Comparison of ENCODE assay signal across 12 cellular contexts in the genomic region with DNA sequence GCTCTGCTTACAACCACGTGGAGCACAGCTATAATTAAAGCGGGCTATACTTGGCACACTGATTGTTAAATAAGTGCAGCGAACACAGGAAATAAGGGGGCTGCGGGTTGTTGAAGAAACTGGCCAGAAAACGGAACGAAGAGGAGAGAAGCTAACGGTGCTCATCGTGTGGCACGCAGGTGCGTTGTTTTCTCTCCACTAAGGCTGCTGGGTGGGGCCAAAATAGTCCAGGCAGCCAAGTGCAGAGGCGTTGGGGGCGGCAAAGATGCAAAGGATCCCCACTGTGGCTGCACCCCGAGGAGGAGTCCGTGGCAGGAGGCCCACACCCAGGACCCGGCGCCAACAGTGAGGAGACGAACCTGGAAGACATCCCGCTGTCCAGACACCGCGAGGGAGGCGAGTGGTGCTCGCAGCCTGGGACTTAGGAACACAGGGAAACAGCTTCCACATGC. TPM values are rescaled to one million over a fixed set of nuclear protein-coding genes. Genes with fewer than 3 reads are reported as not detected.
DNase-seq lines count a peak whose midpoint lies in the region; ATAC-seq lines count a peak whose summit lies in the region.
"Had no signal": no experiment of that assay in that cellular context is flagged by ENCODE, and none has a peak within 500 bp of the region (broad histone marks: within the 10 kb centered on the region; RNA-seq: fewer than 3 reads in every experiment).

No MANE protein-coding gene starts in this region.

- peaks cover 0 to 5% (median 0%) of the 10 kb centered on the region in 7 donors for H3K4me1 Mint-ChIP-seq in naive thymus-derived CD4-positive, alpha-beta T cell
- no peaks in the 10 kb centered on the region for H3K4me1 Mint-ChIP-seq in activated T-helper 2 cell treated with anti-CD3 and anti-CD28 coated beads, Interferon-gamma antibody, Interleukin-2, Interleukin-4, amounts not matched to agents 10 μg/mL and 5 μg/mL and 100 μg/mL, durations not matched to agents 14 hours and 24 hours and 36 hours (ENCODE audit: low read depth)

- no peaks in the 10 kb centered on the region for H3K9me3 Mint-ChIP-seq in naive thymus-derived CD4-positive, alpha-beta T cell
- H3K9me3 Mint-ChIP-seq in activated T-helper 2 cell treated with anti-CD3 and anti-CD28 coated beads, Interferon-gamma antibody, Interleukin-2, Interleukin-4, amounts not matched to agents 10 μg/mL and 5 μg/mL and 100 μg/mL, durations not matched to agents 14 hours and 24 hours and 36 hours = no peaks in the 10 kb centered on the region

- peak overlapping the region in 8 of 10 donors; percentile 37 to 73 (median 54) for H3K4me3 Mint-ChIP-seq in naive thymus-derived CD4-positive, alpha-beta T cell
- H3K4me3 Mint-ChIP-seq in activated T-helper 2 cell treated with anti-CD3 and anti-CD28 coated beads, Interferon-gamma antibody, Interleukin-2, Interleukin-4, amounts not matched to agents 10 μg/mL and 5 μg/mL and 100 μg/mL, durations not matched to agents 14 hours and 24 hours and 36 hours (ENCODE audit: low read depth) = no peak overlapping the region

- H3K9me3 ChIP-seq in naive thymus-derived CD4-positive, alpha-beta T cell (ENCODE audit: control insufficient read depth in 2 of 3, low read length in 3 of 3) = no peaks in the 10 kb centered on the region
- H3K9me3 ChIP-seq: thyroid gland had no signal

- intact Hi-C loops in naive thymus-derived CD4-positive, alpha-beta T cell (cut with micrococcal nuclease) = no loop called here
- intact Hi-C loops in activated T-helper 2 cell treated with anti-CD3 and anti-CD28 coated beads, Interferon-gamma antibody, Interleukin-2, Interleukin-4, amounts not matched to agents 10 μg/mL and 5 μg/mL and 100 μg/mL, durations not matched to agents 14 hours and 24 hours and 36 hours (cut with micrococcal nuclease) = no loop called here

- POLR2A ChIA-PET in naive thymus-derived CD4-positive, alpha-beta T cell (lab: Charles Lee) = interaction anchor here (0.6 kb wide), 1 partner anchor 466 kb away, joined by 3 read pairs; no protein-coding TSS in a partner anchor

- H3K27me3 ChIP-seq in naive thymus-derived CD4-positive, alpha-beta T cell (ENCODE audit: control insufficient read depth in 2 of 2, insufficient read depth in 2 of 2, low read length in 2 of 2) = no peaks in the 10 kb centered on the region
- H3K27me3 ChIP-seq: thyroid gland had no signal

- no peak overlapping the region for H3K27ac Mint-ChIP-seq in naive thymus-derived CD4-positive, alpha-beta T cell
- no peak overlapping the region for H3K27ac Mint-ChIP-seq in activated T-helper 2 cell treated with anti-CD3 and anti-CD28 coated beads, Interferon-gamma antibody, Interleukin-2, Interleukin-4, amounts not matched to agents 10 μg/mL and 5 μg/mL and 100 μg/mL, durations not matched to agents 14 hours and 24 hours and 36 hours

- peaks cover 0 to 7% (median 3%) of the 10 kb centered on the region in 5 donors for H3K27me3 Mint-ChIP-seq in naive thymus-derived CD4-positive, alpha-beta T cell
- peaks cover 4% of the 10 kb centered on the region for H3K27me3 Mint-ChIP-seq in activated T-helper 2 cell treated with anti-CD3 and anti-CD28 coated beads, Interferon-gamma antibody, Interleukin-2, Interleukin-4, amounts not matched to agents 10 μg/mL and 5 μg/mL and 100 μg/mL, durations not matched to agents 14 hours and 24 hours and 36 hours (ENCODE audit: low read depth)

- no peaks in the 10 kb centered on the region for H3K36me3 ChIP-seq in naive thymus-derived CD4-positive, alpha-beta T cell (ENCODE audit: control insufficient read depth in 2 of 3, insufficient read depth in 3 of 3, low read length in 3 of 3)
- H3K36me3 ChIP-seq: thyroid gland had no signal

- no peaks in the 10 kb centered on the region for H3K4me1 ChIP-seq in naive thymus-derived CD4-positive, alpha-beta T cell (ENCODE audit: control insufficient read depth in 2 of 2, insufficient read depth in 2 of 2, low read length in 2 of 2)
- H3K4me1 ChIP-seq: parathyroid adenoma had no signal

- CTCF ChIA-PET in naive thymus-derived CD4-positive, alpha-beta T cell (lab: Charles Lee) = interaction anchor here (0.6 kb wide), 1 partner anchor 58 kb away, joined by 6 read pairs; no protein-coding TSS in a partner anchor

- no peak overlapping the region for H3K27ac ChIP-seq in naive thymus-derived CD4-positive, alpha-beta T cell (ENCODE audit: low read depth, low read length)
- H3K27ac ChIP-seq: HL-60, parathyroid adenoma, thyroid gland had no signal

- no peaks in the 10 kb centered on the region for H3K36me3 Mint-ChIP-seq in naive thymus-derived CD4-positive, alpha-beta T cell
- H3K36me3 Mint-ChIP-seq in activated T-helper 2 cell treated with anti-CD3 and anti-CD28 coated beads, Interferon-gamma antibody, Interleukin-2, Interleukin-4, amounts not matched to agents 10 μg/mL and 5 μg/mL and 100 μg/mL, durations not matched to agents 14 hours and 24 hours and 36 hours (ENCODE audit: low read depth) = no peaks in the 10 kb centered on the region

- ATAC-seq in GM21786 (IDR thresholded peaks at IDR 0.05; ENCODE audit: unreplicated experiment) = peak; percentile 87
- no peak for ATAC-seq in naive thymus-derived CD4-positive, alpha-beta T cell

- DNase-seq in DMS79 treated with DMSO at 0.1 percent for 48 hours (lab: John Stamatoyannopoulos, UW) (peak; percentile 2), DMS79 (lab: John Stamatoyannopoulos, UW) (no peak), NOMO-1 (lab: John Stamatoyannopoulos, UW; ENCODE audit: unreplicated experiment in 2 of 2) (peak; percentile 48 to 53), mesenteric fat pad (ENCODE audit: low spot score) (no peak)
- no peak for DNase-seq in naive thymus-derived CD4-positive, alpha-beta T cell
- no peak for DNase-seq in activated CD4-positive, CD25-positive, alpha-beta regulatory T cell treated with anti-CD3 and anti-CD28 coated beads, Interleukin-2, amount 50 U/mL, for 72 hours
- DNase-seq in activated T-helper 2 cell treated with anti-CD3 and anti-CD28 coated beads, Interferon-gamma antibody, Interleukin-2, Interleukin-4, amounts not matched to agents 10 μg/mL and 5 μg/mL and 100 μg/mL, durations not matched to agents 14 hours and 24 hours and 36 hours (ENCODE audit: low spot score) = no peak
- DNase-seq: thyroid gland had no signal

- H3K4me3 ChIP-seq in naive thymus-derived CD4-positive, alpha-beta T cell (ENCODE audit: low read length) = no peak overlapping the region
- H3K4me3 ChIP-seq: thyroid gland had no signal

RNA-seq across cellular contexts. Expression of a gene that starts 8.1 kb away (rescaled TPM):
- total RNA-seq in naive thymus-derived CD4-positive, alpha-beta T cell = 1 to 10 TPM in 2 of 5 experiments, under 1 TPM in 3; 0.48 to 3.4 (median 0.95) TPM
- polyA plus RNA-seq in naive thymus-derived CD4-positive, alpha-beta T cell = under 1 TPM; 0.30 to 0.38 TPM
- 0.89 and 1.0 TPM in 2 replicates for total RNA-seq in activated T-helper 2 cell treated with anti-CD3 and anti-CD28 coated beads, Interferon-gamma antibody, Interleukin-2, Interleukin-4, amounts not matched to agents 10 μg/mL and 5 μg/mL and 100 μg/mL, durations not matched to agents 14 hours and 24 hours and 36 hours
- total RNA-seq in mesenteric fat pad = 2.6 TPM
- total RNA-seq: A172 had no signal

RNA-seq across cellular contexts. Expression of a gene that starts 34.8 kb away (rescaled TPM):
- 10 to 100 TPM; 16.3 to 22.2 (median 20.4) TPM for total RNA-seq in naive thymus-derived CD4-positive, alpha-beta T cell
- polyA plus RNA-seq in naive thymus-derived CD4-positive, alpha-beta T cell = 10 to 100 TPM in 1 of 2 donors, 1 to 10 TPM in 1; 8.1 to 12.9 TPM
- total RNA-seq in activated T-helper 2 cell treated with anti-CD3 and anti-CD28 coated beads, Interferon-gamma antibody, Interleukin-2, Interleukin-4, amounts not matched to agents 10 μg/mL and 5 μg/mL and 100 μg/mL, durations not matched to agents 14 hours and 24 hours and 36 hours = 13.5 and 16.0 TPM in 2 replicates
- 15.6 TPM for total RNA-seq in mesenteric fat pad

Comparison
In these comparisons a context has a peak if more than half of its experiments do, and no peak if none do; other contexts are left out.
1. DNase-seq: peak in DMS79 treated with DMSO at 0.1 percent for 48 hours (single experiment) and NOMO-1 (2 of 2); none in DMS79 (single experiment), naive thymus-derived CD4-positive, alpha-beta T cell (0 of 9), activated CD4-positive, CD25-positive, alpha-beta regulatory T cell treated with anti-CD3 and anti-CD28 coated beads, Interleukin-2, amount 50 U/mL, for 72 hours (single experiment), activated T-helper 2 cell treated with anti-CD3 and anti-CD28 coated beads, Interferon-gamma antibody, Interleukin-2, Interleukin-4, amounts not matched to agents 10 μg/mL and 5 μg/mL and 100 μg/mL, durations not matched to agents 14 hours and 24 hours and 36 hours (single experiment) and mesenteric fat pad (single experiment).